Comparison of ENCODE assay signal across 21 cellular contexts in genomic region chr21:38753114-38754100, GRCh38. TPM values are rescaled to one million over a fixed set of nuclear protein-coding genes. Genes with fewer than 3 reads are reported as not detected.
A peak's percentile ranks its signal among the peaks of the same experiment; 100 is the strongest.
DNase-seq lines count a peak whose midpoint lies in the region; ATAC-seq, FAIRE-seq and TF ChIP-seq lines count a peak whose summit lies in the region.
"Had no signal": no experiment of that assay in that cellular context is flagged by ENCODE, and none has a peak within 500 bp of the region (broad histone marks: within the 10 kb centered on the region; RNA-seq: fewer than 3 reads in every experiment).

No MANE protein-coding gene starts in this region.

- H3K36me3 Mint-ChIP-seq in activated CD8-positive, alpha-beta T cell treated with anti-CD3 and anti-CD28 coated beads for 36 hours (ENCODE audit: low read depth): no peaks in the 10 kb centered on the region
- H3K36me3 Mint-ChIP-seq: activated naive CD4-positive, alpha-beta T cell treated with anti-CD3 and anti-CD28 coated beads, Interleukin-2, amount 50 U/mL, for 72 hours; CD4-positive, alpha-beta memory T cell had no signal

- H3K36me3 ChIP-seq in SK-N-SH (replicated peaks in 1 of 2; ENCODE audit: control insufficient read depth in 1 of 2, insufficient read depth in 2 of 2, low read length in 1 of 2) (no peaks in the 10 kb centered on the region), neutrophil (no peaks in the 10 kb centered on the region)
- H3K36me3 ChIP-seq: gastrocnemius medialis, MG63, SJSA1 had no signal

- no peak overlapping the region for H3K4me3 Mint-ChIP-seq in activated CD8-positive, alpha-beta T cell treated with anti-CD3 and anti-CD28 coated beads for 36 hours
- H3K4me3 Mint-ChIP-seq: activated T-cell treated with anti-CD3 and anti-CD28 coated beads, Interleukin-2, amount 50 U/mL, for 24 hours; CD4-positive, alpha-beta memory T cell; nephron progenitor cell had no signal

- no peaks in the 10 kb centered on the region for H4K20me1 ChIP-seq in SK-N-SH (ENCODE audit: insufficient read depth)

- H3K9me2 ChIP-seq in SK-N-SH: no peaks in the 10 kb centered on the region

- TF ChIP-seq CTCF in SK-N-SH (IDR thresholded peaks at IDR 0.05): no peak
- no peak for TF ChIP-seq CTCF in neutrophil (IDR thresholded peaks at IDR 0.05)
- TF ChIP-seq CTCF in activated CD8-positive, alpha-beta T cell treated with anti-CD3 and anti-CD28 coated beads for 36 hours (IDR thresholded peaks at IDR 0.05): no peak

- H3K27me3 Mint-ChIP-seq in activated CD8-positive, alpha-beta T cell treated with anti-CD3 and anti-CD28 coated beads for 36 hours: peaks cover 3% of the 10 kb centered on the region

- intact Hi-C loops in activated CD8-positive, alpha-beta T cell treated with anti-CD3 and anti-CD28 coated beads for 36 hours (cut with micrococcal nuclease): no loop called here

- H3K27me3 ChIP-seq in SK-N-SH (ENCODE audit: insufficient read depth) (no peaks in the 10 kb centered on the region), neutrophil (no peaks in the 10 kb centered on the region)
- H3K27me3 ChIP-seq: gastrocnemius medialis, MG63, SJSA1 had no signal

- 87% methylated on average over 9 of the region's 9 CpGs for WGBS in SK-N-SH (ENCODE audit: low lambda C conversion rate)

- no peak for TF ChIP-seq RAD21 in SK-N-SH (IDR thresholded peaks at IDR 0.05; ENCODE audit: low read length)

- H3K9me3 Mint-ChIP-seq in activated CD8-positive, alpha-beta T cell treated with anti-CD3 and anti-CD28 coated beads for 36 hours: no peaks in the 10 kb centered on the region
- H3K9me3 Mint-ChIP-seq: activated naive CD4-positive, alpha-beta T cell treated with anti-CD3 and anti-CD28 coated beads, Interleukin-2, amount 50 U/mL, for 72 hours; activated T-cell treated with anti-CD3 and anti-CD28 coated beads, Interleukin-2, amount 50 U/mL, for 24 hours; CD4-positive, alpha-beta memory T cell; nephron progenitor cell had no signal

- H3K27ac Mint-ChIP-seq in activated CD8-positive, alpha-beta T cell treated with anti-CD3 and anti-CD28 coated beads for 36 hours: no peak overlapping the region
- H3K27ac Mint-ChIP-seq: activated naive CD4-positive, alpha-beta T cell treated with anti-CD3 and anti-CD28 coated beads, Interleukin-2, amount 50 U/mL, for 72 hours; activated T-cell treated with anti-CD3 and anti-CD28 coated beads, Interleukin-2, amount 50 U/mL, for 24 hours; nephron progenitor cell had no signal

- no peak for TF ChIP-seq POLR2A in GM12892 (IDR thresholded peaks at IDR 0.05; ENCODE audit: low read depth, low read length)

- ATAC-seq in SK-N-SH treated with all-trans-retinoic acid at 6 μM for 48 hours (no peak), GM18511 (IDR thresholded peaks at IDR 0.05; ENCODE audit: unreplicated experiment) (no peak)
- ATAC-seq in activated CD8-positive, alpha-beta T cell treated with anti-CD3 and anti-CD28 coated beads for 36 hours: no peak
- ATAC-seq: A549; activated naive CD4-positive, alpha-beta T cell treated with anti-CD3 and anti-CD28 coated beads, Interleukin-2, amount 50 U/mL, for 72 hours; right cardiac atrium had no signal

- no peaks in the 10 kb centered on the region for H3K9me3 ChIP-seq in SK-N-SH
- H3K9me3 ChIP-seq in neutrophil: no peaks in the 10 kb centered on the region
- H3K9me3 ChIP-seq: A549, gastrocnemius medialis, MG63, SJSA1 had no signal

- no peak for FAIRE-seq in GM12892 (lab: Jason Lieb, UNC)
- FAIRE-seq: A549 had no signal

- no peak overlapping the region for H3K9ac ChIP-seq in SK-N-SH

- DNase-seq in SK-N-SH: no peak
- no peak for DNase-seq in epithelial cell of prostate (ENCODE audit: low read depth, low spot score)
- no peak for DNase-seq in activated CD8-positive, alpha-beta T cell treated with anti-CD3 and anti-CD28 coated beads for 36 hours
- DNase-seq in GM12892 (ENCODE audit: insufficient read length): no peak
- no peak for DNase-seq in medulla oblongata (ENCODE audit: extremely low spot score)
- DNase-seq: activated CD4-positive, alpha-beta T cell treated with anti-CD3 and anti-CD28 coated beads, Interleukin-2, amount 50 U/mL, for 1 hour; activated T-cell treated with anti-CD3 and anti-CD28 coated beads, Interleukin-2, amount 50 U/mL, for 24 hours; CD4-positive, alpha-beta memory T cell; gastrocnemius medialis; MG63; NCI-H1694 treated with DMSO at 0.1 percent for 48 hours; NCI-H446 treated with DMSO at 0.1 percent for 48 hours; nephron progenitor cell; right cardiac atrium had no signal

- H3K79me2 ChIP-seq in SK-N-SH (ENCODE audit: insufficient read depth): no peaks in the 10 kb centered on the region

- H3K4me1 ChIP-seq in SK-N-SH (ENCODE audit: control insufficient read depth in 1 of 2, insufficient read depth in 2 of 2, low read depth in 1 of 2, low read length in 1 of 2): peaks cover 5 to 23% of the 10 kb centered on the region in 2 experiments; a peak in 3 of 4 replicates
- peaks cover 56 to 58% of the 10 kb centered on the region in 2 experiments for H3K4me1 ChIP-seq in neutrophil (ENCODE audit: control insufficient read depth in 1 of 2, insufficient read depth in 1 of 2, low read depth in 1 of 2, low read length in 1 of 2)

- H3K4me1 Mint-ChIP-seq in activated CD8-positive, alpha-beta T cell treated with anti-CD3 and anti-CD28 coated beads for 36 hours (ENCODE audit: low read depth): peaks cover 12% of the 10 kb centered on the region
- H3K4me1 Mint-ChIP-seq: nephron progenitor cell had no signal

- H3F3A ChIP-seq in SK-N-SH (replicated peaks; ENCODE audit: insufficient read depth): peaks cover 27% of the 10 kb centered on the region

- CTCF ChIA-PET in SK-N-SH (lab: Yijun Ruan, JAX): interaction anchor here (0.6 to 2.5 kb wide), 5 partner anchors 16 to 384 kb away, joined by 3 to 9 read pairs (median 7); no protein-coding TSS in a partner anchor
- CTCF ChIA-PET in activated CD8-positive, alpha-beta T cell treated with anti-CD3 and anti-CD28 coated beads for 36 hours (lab: Charles Lee): interaction anchor here (0.6 to 3.5 kb wide), 2 partner anchors 15 to 19 kb away, joined by 3 to 8 read pairs; no protein-coding TSS in a partner anchor

- peak overlapping the region; percentile 3; the same call in 1 of the 2 replicates for H2AFZ ChIP-seq in SK-N-SH (ENCODE audit: low read depth)

- TF ChIP-seq EP300 in SK-N-SH (IDR thresholded peaks at IDR 0.05; ENCODE audit: borderline replicate concordance in 1 of 2, low read depth in 1 of 2, low read length in 1 of 2): no peak

- no peak overlapping the region for H3K27ac ChIP-seq in SK-N-SH (ENCODE audit: low read depth in 2 of 2, low read length in 1 of 2)
- H3K27ac ChIP-seq in epithelial cell of prostate: peak overlapping the region; percentile 8
- H3K27ac ChIP-seq in neutrophil: peak overlapping the region; percentile 88
- H3K27ac ChIP-seq: SJSA1 had no signal

- POLR2A ChIA-PET in SK-N-SH (lab: Yijun Ruan, JAX): no interaction called here
- POLR2A ChIA-PET in activated CD8-positive, alpha-beta T cell treated with anti-CD3 and anti-CD28 coated beads for 36 hours (lab: Charles Lee): no interaction called here

- H3K4me2 ChIP-seq in SK-N-SH: no peak overlapping the region
- H3K4me2 ChIP-seq: A549 had no signal

- no peak overlapping the region for H3K4me3 ChIP-seq in SK-N-SH (ENCODE audit: low read depth in 2 of 2, low read length in 1 of 2)
- no peak overlapping the region for H3K4me3 ChIP-seq in neutrophil (ENCODE audit: low read depth in 1 of 2, low read length in 1 of 2)
- H3K4me3 ChIP-seq: A549, gastrocnemius medialis, lung, MG63, SJSA1 had no signal

TF ChIP-seq in SK-N-SH, 30 proteins besides CTCF, POLR2A, EP300 and RAD21 (continues in another document):
- TF ChIP-seq FOSL2 (IDR thresholded peaks at IDR 0.05; ENCODE audit: borderline replicate concordance, low read depth): no peak
- TF ChIP-seq TCF12 (IDR thresholded peaks at IDR 0.05): no peak
- no peak for TF ChIP-seq MXI1 (IDR thresholded peaks at IDR 0.05; ENCODE audit: low read depth, low read length)
- no peak for TF ChIP-seq RXRA (IDR thresholded peaks at IDR 0.05; ENCODE audit: borderline replicate concordance, low read depth)
- TF ChIP-seq SMC3 (IDR thresholded peaks at IDR 0.05; ENCODE audit: low read depth, low read length): no peak
- TF ChIP-seq FOXM1 (IDR thresholded peaks at IDR 0.05; ENCODE audit: low read depth): no peak
- TF ChIP-seq PBX3 (IDR thresholded peaks at IDR 0.05): no peak
- no peak for TF ChIP-seq NRF1 (IDR thresholded peaks at IDR 0.05; ENCODE audit: low read depth, low read length)

TF ChIP-seq in SK-N-SH treated with all-trans-retinoic acid at 6 μM for 48 hours, 23 proteins besides CTCF, POLR2A, EP300 and RAD21:
- TF ChIP-seq GLIS3 (CRISPR knock-in tag; IDR thresholded peaks at IDR 0.05): no peak

RNA-seq across cellular contexts. Expression of gene ETS2, which starts 52.3 kb away (rescaled TPM):
- 14.2 and 16.3 TPM in 2 replicates for polyA plus RNA-seq in SK-N-SH (2012; rRNA removed)
- 11.4 and 13.6 TPM in 2 replicates for polyA plus RNA-seq in SK-N-SH (2012; cell fraction: cytosol; rRNA removed)
- 26.5 and 30.4 TPM in 2 replicates for polyA plus RNA-seq in SK-N-SH (2012; cell fraction: nucleus; rRNA removed)
- 10 to 100 TPM; 28.1 to 29.7 TPM for total RNA-seq in activated CD8-positive, alpha-beta T cell treated with anti-CD3 and anti-CD28 coated beads for 36 hours
- 3.3 TPM for polyA plus RNA-seq in GM12892 (2012; ENCODE audit: missing spikeins)

Comparison
In these comparisons a context has a peak if more than half of its experiments do, and no peak if none do; other contexts are left out.
1. H3K27ac ChIP-seq: peak in epithelial cell of prostate (single experiment) and neutrophil (single experiment); none in SK-N-SH (0 of 2).